In genomic region chr10:131855763-131856401, GRCh38 we compare ENCODE assay signal across 17 cellular contexts.
"Had no signal": no experiment of that assay in that cellular context is flagged by ENCODE, and none has a peak within 500 bp of the region (broad histone marks: within the 10 kb centered on the region; RNA-seq: fewer than 3 reads in every experiment).

No MANE protein-coding gene starts in this region.

- H3K9me3 ChIP-seq: mucosa of descending colon, neutrophil had no signal

- DNase-seq: activated CD4-positive, alpha-beta memory T cell treated with anti-CD3 and anti-CD28 coated beads for 36 hours; activated CD4-positive, alpha-beta T cell treated with anti-CD3 and anti-CD28 coated beads for 1 hour; activated T-cell treated with anti-CD3 and anti-CD28 coated beads, Interleukin-2, amount 50 U/mL, for 72 hours; cerebellar nuclear complex; effector memory CD8-positive, alpha-beta T cell; mammary epithelial cell; naive thymus-derived CD4-positive, alpha-beta T cell; retina; stimulated activated naive CD8-positive, alpha-beta T cell treated with anti-CD3 and anti-CD28 coated beads, Interleukin-15, Interleukin-2, amounts not matched to agents 100 U/mL and 50 U/mL, for 24 hours; T-helper 1 cell; T1000 had no signal

- ATAC-seq: activated T-cell treated with anti-CD3 and anti-CD28 coated beads, Interleukin-2, amount 50 U/mL, for 72 hours; effector memory CD8-positive, alpha-beta T cell; mucosa of descending colon; naive thymus-derived CD4-positive, alpha-beta T cell; SK-N-SH treated with all-trans-retinoic acid at 6 μM for 48 hours had no signal

- H3K36me3 Mint-ChIP-seq: activated CD4-positive, alpha-beta memory T cell treated with anti-CD3 and anti-CD28 coated beads for 36 hours; naive thymus-derived CD4-positive, alpha-beta T cell had no signal

- H3K9me3 Mint-ChIP-seq: activated CD4-positive, alpha-beta memory T cell treated with anti-CD3 and anti-CD28 coated beads for 36 hours had no signal

- FAIRE-seq: frontal cortex had no signal

- H3K4me3 ChIP-seq: mucosa of descending colon, skin epidermis had no signal

- H3K27ac ChIP-seq: neutrophil, skin epidermis had no signal

- H3K4me3 Mint-ChIP-seq: activated CD4-positive, alpha-beta memory T cell treated with anti-CD3 and anti-CD28 coated beads for 36 hours; activated T-cell treated with anti-CD3 and anti-CD28 coated beads, Interleukin-2, amount 50 U/mL, for 72 hours; dendritic cell treated with granulocyte-macrophage colony-stimulating factor and Interleukin-4, amounts not matched to agents 40 ng/mL and 50 ng/mL, for 4 days; effector memory CD8-positive, alpha-beta T cell; naive thymus-derived CD4-positive, alpha-beta T cell had no signal

- H3K27ac Mint-ChIP-seq: activated CD4-positive, alpha-beta memory T cell treated with anti-CD3 and anti-CD28 coated beads for 36 hours; activated T-cell treated with anti-CD3 and anti-CD28 coated beads, Interleukin-2, amount 50 U/mL, for 72 hours; dendritic cell treated with granulocyte-macrophage colony-stimulating factor and Interleukin-4, amounts not matched to agents 40 ng/mL and 50 ng/mL, for 4 days; effector memory CD8-positive, alpha-beta T cell had no signal

- H3K4me1 Mint-ChIP-seq: naive thymus-derived CD4-positive, alpha-beta T cell had no signal

- H3K36me3 ChIP-seq: neutrophil had no signal
